13 cellular contexts compared by ENCODE assay signal in the genomic region with DNA sequence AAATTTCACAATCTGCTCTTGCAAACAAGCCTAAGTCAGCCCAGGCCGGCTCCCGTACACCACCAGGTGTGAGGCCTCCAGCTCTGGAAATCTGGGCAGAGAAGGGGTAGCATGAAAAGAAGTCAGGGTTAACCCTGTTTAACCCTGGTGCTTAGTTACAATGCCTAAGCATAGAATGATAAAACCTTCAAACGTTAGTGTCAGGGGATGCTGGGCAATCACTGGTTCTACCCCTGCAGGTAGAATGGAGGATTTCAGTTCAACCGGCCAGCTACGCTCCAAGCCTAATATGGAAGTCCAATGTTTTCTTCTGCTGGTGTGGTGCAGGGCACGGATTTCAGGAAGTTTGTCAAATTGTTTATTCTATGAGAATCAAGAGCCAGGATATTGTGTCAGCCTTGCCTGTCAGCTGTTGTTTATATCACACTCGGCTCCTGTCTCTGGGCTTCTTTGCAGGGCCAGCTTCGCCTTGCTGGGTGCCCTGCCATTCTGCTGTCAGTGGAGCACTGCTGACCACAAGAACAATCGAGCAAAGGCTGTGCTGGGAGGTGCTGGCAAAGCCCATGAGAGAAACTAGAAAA. TPM values are rescaled to one million over a fixed set of nuclear protein-coding genes. Genes with fewer than 3 reads are reported as not detected.
DNase-seq lines count a peak whose midpoint lies in the region; ATAC-seq and TF ChIP-seq lines count a peak whose summit lies in the region.
"Had no signal": no experiment of that assay in that cellular context is flagged by ENCODE, and none has a peak within 500 bp of the region (broad histone marks: within the 10 kb centered on the region; RNA-seq: fewer than 3 reads in every experiment).

No MANE protein-coding gene starts in this region.

- H2BK15ac ChIP-seq in IMR-90 (ENCODE audit: low read depth, low read length): no peak overlapping the region

- no peak overlapping the region for H2AFZ ChIP-seq in IMR-90 (replicated peaks; ENCODE audit: low read length, poor library complexity)

- H4K20me1 ChIP-seq in IMR-90 (ENCODE audit: insufficient read depth, low read length): no peaks in the 10 kb centered on the region

- no peak overlapping the region for H2BK5ac ChIP-seq in IMR-90 (ENCODE audit: low read depth, low read length, poor library complexity, severe bottlenecking)

- no peak overlapping the region for H3K23ac ChIP-seq in IMR-90 (ENCODE audit: low read depth, low read length)

- H3K9me1 ChIP-seq in IMR-90 (ENCODE audit: insufficient read depth, low read length): no peaks in the 10 kb centered on the region

- peak; percentile 80 for ATAC-seq in IMR-90 (ENCODE audit: low read depth)
- no peak for ATAC-seq in HG02588 (IDR thresholded peaks at IDR 0.05; ENCODE audit: unreplicated experiment)
- ATAC-seq: activated T-cell treated with anti-CD3 and anti-CD28 coated beads, Interleukin-2, amount 50 U/mL, for 72 hours; GM12878 had no signal

- H2AK5ac ChIP-seq in IMR-90 (ENCODE audit: low read depth, low read length): no peak overlapping the region

- TF ChIP-seq RAD21 in IMR-90 (IDR thresholded peaks at IDR 0.05; ENCODE audit: low read length): no peak

- H2BK20ac ChIP-seq in IMR-90 (ENCODE audit: low read depth, low read length): no peak overlapping the region

- no peak overlapping the region for H4K91ac ChIP-seq in IMR-90 (ENCODE audit: insufficient read depth, low read depth, low read length)

- TF ChIP-seq CTCF in IMR-90 (conservative IDR thresholded peaks at IDR 0.05; ENCODE audit: low read depth, low read length): no peak
- TF ChIP-seq CTCF in ascending aorta (IDR thresholded peaks at IDR 0.05): no peak
- peak; percentile 30 for TF ChIP-seq CTCF in left ventricle myocardium inferior (IDR thresholded peaks at IDR 0.05; ENCODE audit: borderline replicate concordance)

- H3K36me3 ChIP-seq in IMR-90 (ENCODE audit: control insufficient read depth, insufficient read depth, low read length) (no peaks in the 10 kb centered on the region), ascending aorta (no peaks in the 10 kb centered on the region), left ventricle myocardium inferior (no peaks in the 10 kb centered on the region), skeletal muscle tissue (ENCODE audit: control insufficient read depth in 3 of 3, insufficient read depth in 3 of 3, low read length in 3 of 3) (no peaks in the 10 kb centered on the region)

- H3K9ac ChIP-seq in IMR-90 (ENCODE audit: low read depth, low read length) (no peak overlapping the region), skeletal muscle tissue (ENCODE audit: low read depth in 1 of 3, low read length in 3 of 3) (no peak overlapping the region)

- intact Hi-C loops in IMR-90 (cut with micrococcal nuclease) (no loop called here), ascending aorta (cut with DNase I) (no loop called here), left ventricle myocardium inferior (cut with micrococcal nuclease) (no loop called here)

- H3K27me3 ChIP-seq in IMR-90 (ENCODE audit: control insufficient read depth, insufficient read depth, low read length) (peaks cover 13% of the 10 kb centered on the region; the same call in 1 of the 2 replicates), ascending aorta (no peaks in the 10 kb centered on the region), left ventricle myocardium inferior (ENCODE audit: low read depth) (no peaks in the 10 kb centered on the region), skeletal muscle tissue (ENCODE audit: control insufficient read depth in 3 of 3, insufficient read depth in 3 of 3, low read length in 3 of 3) (no peaks in the 10 kb centered on the region)

- POLR2A ChIA-PET in IMR-90 (lab: Charles Lee; ENCODE audit: unreplicated experiment): interaction anchor here (1.1 kb wide), 1 partner anchor 26 kb away, joined by 5 read pairs; no protein-coding TSS in a partner anchor

- H3K27ac ChIP-seq in IMR-90 (ENCODE audit: insufficient read depth, low read length): no peak overlapping the region
- H3K27ac ChIP-seq in ascending aorta: peak overlapping the region; percentile 6 to 11
- H3K27ac ChIP-seq in left ventricle myocardium inferior (replicated peaks): peak overlapping the region; percentile 88
- H3K27ac ChIP-seq in skeletal muscle tissue (ENCODE audit: low read depth, low read length): peak overlapping the region; percentile 68

- H3K18ac ChIP-seq in IMR-90 (ENCODE audit: low read depth, low read length): no peak overlapping the region

- CTCF ChIA-PET in IMR-90 (lab: Yijun Ruan, JAX): interaction anchor here (0.9 to 1.4 kb wide), 2 partner anchors 10 to 13 kb away, joined by 3 to 4 read pairs; no protein-coding TSS in a partner anchor

- H3K14ac ChIP-seq in IMR-90 (replicated peaks; ENCODE audit: low read depth, low read length): no peak overlapping the region

- no peaks in the 10 kb centered on the region for H3K79me1 ChIP-seq in IMR-90 (ENCODE audit: low read depth in 1 of 2, low read length in 2 of 2)

- H4K8ac ChIP-seq in IMR-90 (ENCODE audit: low read depth in 2 of 2, low read length in 2 of 2): no peak overlapping the region

- dilution Hi-C loops in IMR-90 (cut with HindIII; ENCODE audit: low sequenced_read_pairs, unreplicated experiment): no loop called here

- H2BK120ac ChIP-seq in IMR-90 (ENCODE audit: low read depth, low read length): no peak overlapping the region

- no peak for TF ChIP-seq POLR2A in IMR-90 (IDR thresholded peaks at IDR 0.05; ENCODE audit: low read depth, low read length)

- in situ Hi-C loops in IMR-90 (cut with MboI; ENCODE audit: low sequenced_read_pairs): no loop called here

- no peak overlapping the region for H3K4ac ChIP-seq in IMR-90 (ENCODE audit: low read depth, low read length)

- no TSS peak for BruUV-seq in IMR-90 (replicated peaks; lab: Mats Ljungman, UMichigan)

- peak overlapping the region; percentile 42; the same call in 1 of the 2 replicates for H3K4me2 ChIP-seq in IMR-90 (ENCODE audit: low read depth, low read length)

- H2AK9ac ChIP-seq in IMR-90 (replicated peaks; ENCODE audit: low read depth, low read length, poor library complexity): no peak overlapping the region

- H4K5ac ChIP-seq in IMR-90 (ENCODE audit: low read depth, low read length): no peak overlapping the region

- 5% methylated on average over 3 of the region's 9 CpGs; no CpG with 5 or more reads in 1 of the 2 experiments for WGBS in IMR-90 (ENCODE audit: extremely low coverage in 2 of 2, insufficient read length in 1 of 2), 2 experiments

- H3K9me3 ChIP-seq in IMR-90 (ENCODE audit: control insufficient read depth, insufficient read depth, low read length) (no peaks in the 10 kb centered on the region), ascending aorta (no peaks in the 10 kb centered on the region), left ventricle myocardium inferior (replicated peaks) (no peaks in the 10 kb centered on the region), skeletal muscle tissue (ENCODE audit: control insufficient read depth in 3 of 3, low read length in 3 of 3) (no peaks in the 10 kb centered on the region)

- H3K56ac ChIP-seq in IMR-90 (ENCODE audit: extremely low read depth, insufficient read depth, low read length): no peak overlapping the region

- no peak overlapping the region for H3K4me3 ChIP-seq in IMR-90 (ENCODE audit: insufficient read depth, low read depth, low read length)
- H3K4me3 ChIP-seq in ascending aorta: no peak overlapping the region
- H3K4me3 ChIP-seq in left ventricle myocardium inferior: no peak overlapping the region
- H3K4me3 ChIP-seq in skeletal muscle tissue (ENCODE audit: low read length in 3 of 3): no peak overlapping the region
- H3K4me3 ChIP-seq: GM12878 had no signal

- H3K4me1 ChIP-seq in IMR-90 (ENCODE audit: control insufficient read depth, insufficient read depth, low read length) (peaks cover 5% of the 10 kb centered on the region; the same call in 1 of the 2 replicates), ascending aorta (no peaks in the 10 kb centered on the region), left ventricle myocardium inferior (peaks cover 61% of the 10 kb centered on the region), skeletal muscle tissue (ENCODE audit: control insufficient read depth in 3 of 3, insufficient read depth in 3 of 3, low read length in 3 of 3) (peaks cover 19 to 31% (median 30%) of the 10 kb centered on the region in 3 donors)

- DNase-seq in IMR-90 (peak; percentile 53), ascending aorta (ENCODE audit: low spot score in 2 of 2) (no peak), left ventricle myocardium inferior (no peak), RPMI8226 (no peak), pons (ENCODE audit: low spot score) (no peak), NCI-H187 treated with DMSO at 0.1 percent for 48 hours (lab: John Stamatoyannopoulos, UW) (no peak)
- DNase-seq: activated T-cell treated with anti-CD3 and anti-CD28 coated beads, Interleukin-2, amount 50 U/mL, for 72 hours; CD8-positive, alpha-beta memory T cell; KBM-7 had no signal

TF ChIP-seq in IMR-90, 13 proteins besides CTCF, POLR2A, EP300 and RAD21 (continues in another document):
- TF ChIP-seq CEBPB (IDR thresholded peaks at IDR 0.05; ENCODE audit: low read depth, low read length) (no peak), CHD1 (IDR thresholded peaks at IDR 0.05; ENCODE audit: low read depth, low read length) (no peak), MAZ (IDR thresholded peaks at IDR 0.05; ENCODE audit: borderline replicate concordance, low read depth, low read length) (no peak), MXI1 (IDR thresholded peaks at IDR 0.05; ENCODE audit: borderline replicate concordance, low read depth, low read length) (no peak)
- TF ChIP-seq, protein P1, sequence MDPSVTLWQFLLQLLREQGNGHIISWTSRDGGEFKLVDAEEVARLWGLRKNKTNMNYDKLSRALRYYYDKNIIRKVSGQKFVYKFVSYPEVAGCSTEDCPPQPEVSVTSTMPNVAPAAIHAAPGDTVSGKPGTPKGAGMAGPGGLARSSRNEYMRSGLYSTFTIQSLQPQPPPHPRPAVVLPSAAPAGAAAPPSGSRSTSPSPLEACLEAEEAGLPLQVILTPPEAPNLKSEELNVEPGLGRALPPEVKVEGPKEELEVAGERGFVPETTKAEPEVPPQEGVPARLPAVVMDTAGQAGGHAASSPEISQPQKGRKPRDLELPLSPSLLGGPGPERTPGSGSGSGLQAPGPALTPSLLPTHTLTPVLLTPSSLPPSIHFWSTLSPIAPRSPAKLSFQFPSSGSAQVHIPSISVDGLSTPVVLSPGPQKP (IDR thresholded peaks at IDR 0.05; ENCODE audit: borderline replicate concordance, low read depth, low read length): no peak

RNA-seq across cellular contexts. Expression of a gene that starts 20.2 kb away (rescaled TPM):
- total RNA-seq in IMR-90 (2012; rRNA removed): under 0.01 TPM in 1 of 2 replicates, not detected in the other
- 0.02 TPM in 1 of 2 replicates, not detected in the other for polyA plus RNA-seq in IMR-90 (2012; rRNA removed)
- polyA plus RNA-seq in IMR-90 (2012; cell fraction: cytosol; rRNA removed): not detected in 2 replicates
- not detected in 2 replicates for polyA plus RNA-seq in IMR-90 (2012; cell fraction: nucleus; rRNA removed; ENCODE audit: low replicate concordance)
- 206 TPM for total RNA-seq in ascending aorta
- total RNA-seq in left ventricle myocardium inferior: 35.7 TPM
- total RNA-seq in skeletal muscle tissue: 76.7 TPM
- total RNA-seq: osteoblast had no signal

RNA-seq across cellular contexts. Expression of a gene that starts 56.9 kb away (rescaled TPM):
- total RNA-seq in IMR-90 (2012; rRNA removed): under 0.01 TPM in 1 of 2 replicates, not detected in the other
- polyA plus RNA-seq in IMR-90 (2012; rRNA removed): 0.07 and 0.09 TPM in 2 replicates
- polyA plus RNA-seq in IMR-90 (2012; cell fraction: cytosol; rRNA removed): 0.08 and 0.09 TPM in 2 replicates
- polyA plus RNA-seq in IMR-90 (2012; cell fraction: nucleus; rRNA removed; ENCODE audit: low replicate concordance): 0.09 and 0.15 TPM in 2 replicates
- 326 TPM for total RNA-seq in ascending aorta
- total RNA-seq in left ventricle myocardium inferior: 13.8 TPM
- 6.8 TPM for total RNA-seq in skeletal muscle tissue
- total RNA-seq: activated T-cell treated with anti-CD3 and anti-CD28 coated beads, Interleukin-2, amount 50 U/mL, for 72 hours; GM12878 had no signal
- polyA plus RNA-seq: CD8-positive, alpha-beta memory T cell; GM12878 had no signal

Comparison
In these comparisons a context has a peak if more than half of its experiments do, and no peak if none do; other contexts are left out.
1. RNA of a gene that starts 20.2 kb away (total RNA-seq): 206 TPM in ascending aorta (single experiment), 76.7 TPM in skeletal muscle tissue (single experiment) and 35.7 TPM in left ventricle myocardium inferior (single experiment); under 0.01 TPM in IMR-90; every median in the first group is over 10 times any median in the second.
2. RNA of a gene that starts 56.9 kb away (total RNA-seq): 326 TPM in ascending aorta (single experiment); 13.8 TPM in left ventricle myocardium inferior (single experiment), 6.8 TPM in skeletal muscle tissue (single experiment) and under 0.01 TPM in IMR-90; every median in the first group is over 10 times any median in the second.